11 cellular contexts compared by ENCODE assay signal in the genomic region with DNA sequence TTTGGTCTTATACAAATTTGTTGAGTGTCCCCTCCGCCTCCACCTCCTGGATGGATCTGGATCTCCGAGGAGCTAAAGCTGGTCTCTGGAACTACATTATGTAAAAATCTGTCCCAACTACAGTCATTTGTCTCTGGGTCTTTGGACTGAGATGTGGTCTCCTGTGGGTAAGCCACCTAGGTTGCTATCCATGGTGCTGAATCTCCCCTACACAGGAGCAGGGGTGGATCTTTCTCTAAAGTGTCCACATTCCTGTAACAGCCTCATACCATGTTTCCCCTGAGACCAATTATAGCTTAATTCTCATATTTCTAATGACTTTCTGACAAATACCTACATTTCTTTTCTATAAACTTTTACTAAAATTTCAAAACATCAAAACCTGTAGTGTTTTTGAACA.
DNase-seq lines count a peak whose midpoint lies in the region; ATAC-seq, FAIRE-seq and TF ChIP-seq lines count a peak whose summit lies in the region.
"Had no signal": no experiment of that assay in that cellular context is flagged by ENCODE, and none has a peak within 500 bp of the region (broad histone marks: within the 10 kb centered on the region; RNA-seq: fewer than 3 reads in every experiment).

No MANE protein-coding gene starts in this region.

- no peaks in the 10 kb centered on the region for H3K27me3 ChIP-seq in A673 (replicated peaks; ENCODE audit: insufficient read depth, low read depth, low read length, poor library complexity)
- no peaks in the 10 kb centered on the region for H3K27me3 ChIP-seq in iPS DF 6.9 (ENCODE audit: control insufficient read depth, insufficient read depth, low read length)
- H3K27me3 ChIP-seq: adrenal gland had no signal

- H3K36me3 Mint-ChIP-seq in stimulated activated effector memory CD8-positive, alpha-beta T cell treated with anti-CD3 and anti-CD28 coated beads, Interleukin-12 subunit alpha, Interleukin-12 subunit beta, amount 100 ng/mL, for 72 hours, result no peaks in the 10 kb centered on the region
- no peaks in the 10 kb centered on the region for H3K36me3 Mint-ChIP-seq in CD14-positive monocyte

- FAIRE-seq in GM19239 (lab: Jason Lieb, UNC) (no peak), frontal cortex (lab: Jason Lieb, UNC) (no peak)
- FAIRE-seq: endothelial cell of umbilical vein had no signal

- BruUV-seq in A673 (replicated peaks; lab: Mats Ljungman, UMichigan), result no TSS peak

- no peak overlapping the region for H3K27ac Mint-ChIP-seq in stimulated activated effector memory CD8-positive, alpha-beta T cell treated with anti-CD3 and anti-CD28 coated beads, Interleukin-12 subunit alpha, Interleukin-12 subunit beta, amount 100 ng/mL, for 72 hours
- no peak overlapping the region for H3K27ac Mint-ChIP-seq in CD14-positive monocyte
- H3K27ac Mint-ChIP-seq: CD8-positive, alpha-beta memory T cell had no signal

- peaks cover 5% of the 10 kb centered on the region for H3K9me3 Mint-ChIP-seq in stimulated activated effector memory CD8-positive, alpha-beta T cell treated with anti-CD3 and anti-CD28 coated beads, Interleukin-12 subunit alpha, Interleukin-12 subunit beta, amount 100 ng/mL, for 72 hours
- H3K9me3 Mint-ChIP-seq in CD14-positive monocyte, result peaks cover 0 to 2% (median 0%) of the 10 kb centered on the region in 7 donors

- POLR2A ChIA-PET in A673 (lab: Charles Lee; ENCODE audit: low non-redundant PET), result no interaction called here

- no peaks in the 10 kb centered on the region for H3K27me3 Mint-ChIP-seq in CD14-positive monocyte (ENCODE audit: low read depth in 3 of 3)
- H3K27me3 Mint-ChIP-seq: CD8-positive, alpha-beta memory T cell had no signal

- no CpG with 5 or more reads among the region's 2 CpGs for WGBS in iPS DF 6.9 (ENCODE audit: insufficient coverage, insufficient read length)

- H3K4me1 Mint-ChIP-seq in stimulated activated effector memory CD8-positive, alpha-beta T cell treated with anti-CD3 and anti-CD28 coated beads, Interleukin-12 subunit alpha, Interleukin-12 subunit beta, amount 100 ng/mL, for 72 hours, result no peaks in the 10 kb centered on the region
- H3K4me1 Mint-ChIP-seq in CD14-positive monocyte, result no peaks in the 10 kb centered on the region
- H3K4me1 Mint-ChIP-seq: CD8-positive, alpha-beta memory T cell had no signal

- H3K4me1 ChIP-seq in A673 (ENCODE audit: insufficient read depth, low read length, poor library complexity, severe bottlenecking) (no peaks in the 10 kb centered on the region), iPS DF 6.9 (ENCODE audit: control insufficient read depth, insufficient read depth, low read length) (no peaks in the 10 kb centered on the region)
- H3K4me1 ChIP-seq: adrenal gland had no signal

- H3K4me3 Mint-ChIP-seq in stimulated activated effector memory CD8-positive, alpha-beta T cell treated with anti-CD3 and anti-CD28 coated beads, Interleukin-12 subunit alpha, Interleukin-12 subunit beta, amount 100 ng/mL, for 72 hours, result no peak overlapping the region
- H3K4me3 Mint-ChIP-seq in CD14-positive monocyte, result no peak overlapping the region
- H3K4me3 Mint-ChIP-seq: CD8-positive, alpha-beta memory T cell had no signal

- TF ChIP-seq CTCF in A673 (conservative IDR thresholded peaks at IDR 0.05; ENCODE audit: low read depth, low read length), result no peak
- no peak for TF ChIP-seq CTCF in CD14-positive monocyte (IDR thresholded peaks at IDR 0.05)

- no peak overlapping the region for H3K27ac ChIP-seq in A673 (ENCODE audit: low read depth, low read length, poor library complexity, severe bottlenecking)
- no peak overlapping the region for H3K27ac ChIP-seq in iPS DF 6.9 (ENCODE audit: low read length)
- H3K27ac ChIP-seq: adrenal gland had no signal

- no peak for ATAC-seq in stimulated activated effector memory CD8-positive, alpha-beta T cell treated with anti-CD3 and anti-CD28 coated beads, Interleukin-12 subunit alpha, Interleukin-12 subunit beta, amount 100 ng/mL, for 72 hours
- ATAC-seq in HG03095 (IDR thresholded peaks at IDR 0.05; ENCODE audit: unreplicated experiment), result no peak

- DNase-seq in A673 (ENCODE audit: low spot score) (peak; percentile 3), GM19239 (ENCODE audit: insufficient read length, low spot score) (peak; percentile 3), RKO (ENCODE audit: low spot score) (peak; percentile 39), iPS DF 6.9 (ENCODE audit: low read depth, low spot score) (peak; percentile 25), frontal cortex (ENCODE audit: low spot score in 2 of 2) (no peak), CD14-positive monocyte (ENCODE audit: low spot score) (no peak)
- no peak for DNase-seq in stimulated activated effector memory CD8-positive, alpha-beta T cell treated with anti-CD3 and anti-CD28 coated beads, Interleukin-12 subunit alpha, Interleukin-12 subunit beta, amount 100 ng/mL, for 72 hours (ENCODE audit: low spot score in 2 of 2)

- CTCF ChIA-PET in A673 (lab: Charles Lee), result no interaction called here

- H3K4me3 ChIP-seq in A673 (ENCODE audit: low read depth, low read length, poor library complexity, severe bottlenecking), result no peak overlapping the region
- H3K4me3 ChIP-seq in iPS DF 6.9 (ENCODE audit: low read length), result no peak overlapping the region
- H3K4me3 ChIP-seq: adrenal gland had no signal

- H3K9me3 ChIP-seq in A673 (ENCODE audit: low read depth, low read length, poor library complexity, severe bottlenecking), result no peaks in the 10 kb centered on the region
- H3K9me3 ChIP-seq in iPS DF 6.9 (ENCODE audit: control insufficient read depth, insufficient read depth, low read length), result no peaks in the 10 kb centered on the region
- H3K9me3 ChIP-seq: adrenal gland had no signal

- H3K36me3 ChIP-seq in A673 (ENCODE audit: insufficient read depth, low read length, poor library complexity, severe bottlenecking), result no peaks in the 10 kb centered on the region
- no peaks in the 10 kb centered on the region for H3K36me3 ChIP-seq in iPS DF 6.9 (ENCODE audit: control insufficient read depth, insufficient read depth, low read length)
- H3K36me3 ChIP-seq: adrenal gland had no signal

- intact Hi-C loops in A673 (cut with micrococcal nuclease; ENCODE audit: unreplicated experiment), result no loop called here
- intact Hi-C loops in CD14-positive monocyte (cut with micrococcal nuclease), result no loop called here

Comparison
In these comparisons a context has a peak if more than half of its experiments do, and no peak if none do; other contexts are left out.
1. DNase-seq: peak in A673 (single experiment), GM19239 (single experiment), RKO (single experiment) and iPS DF 6.9 (single experiment); none in stimulated activated effector memory CD8-positive, alpha-beta T cell treated with anti-CD3 and anti-CD28 coated beads, Interleukin-12 subunit alpha, Interleukin-12 subunit beta, amount 100 ng/mL, for 72 hours (0 of 2), frontal cortex (0 of 2) and CD14-positive monocyte (single experiment).